ENCODE assay signal across 1 cellular context in the genomic region with DNA sequence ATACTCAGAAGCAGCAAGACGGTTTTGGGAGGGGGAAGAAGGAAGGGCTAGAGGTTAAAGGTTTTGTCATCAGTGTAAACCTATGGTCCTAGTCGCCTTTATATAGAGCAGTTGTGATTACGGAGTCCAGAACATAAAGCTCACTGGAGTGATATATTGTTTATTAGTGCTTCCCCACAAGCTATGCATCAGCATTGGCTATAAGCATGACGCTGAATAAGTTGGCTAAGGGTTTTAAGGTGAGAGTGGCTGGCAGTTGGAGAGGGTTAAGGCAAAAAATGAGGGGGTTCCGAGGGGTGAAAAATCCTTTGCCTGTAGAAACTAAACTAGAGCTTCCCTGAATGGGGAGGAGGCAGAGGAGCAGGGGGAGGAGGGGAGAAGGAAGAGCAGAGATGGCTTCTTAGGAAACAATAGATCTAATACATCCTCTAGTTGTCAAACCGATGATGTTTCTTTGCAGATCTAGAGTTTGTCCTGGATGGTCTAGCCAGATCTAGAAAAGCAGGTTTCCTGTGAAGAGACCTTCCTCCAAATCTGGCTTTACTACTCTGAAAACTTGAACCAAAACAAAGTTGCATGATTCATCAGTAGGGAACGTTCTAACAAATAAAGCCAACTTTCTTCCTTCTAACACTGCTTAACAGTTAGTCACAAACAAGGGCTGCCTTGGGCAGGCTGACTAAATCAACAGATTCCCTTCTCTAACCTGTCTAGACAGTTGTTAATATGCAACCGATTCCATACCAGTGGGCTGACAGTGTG.
TF ChIP-seq lines count a peak whose summit lies in the region.

No MANE protein-coding gene starts in this region.

TF ChIP-seq in A549, 52 proteins besides CTCF, POLR2A, EP300 and RAD21 (continued from another document):
- no peak for TF ChIP-seq FOXS1 (CRISPR knock-in tag; IDR thresholded peaks at IDR 0.05)
- no peak for TF ChIP-seq CBX8 (IDR thresholded peaks at IDR 0.05)
- TF ChIP-seq MAFK (IDR thresholded peaks at IDR 0.05; ENCODE audit: partially characterized antibody): no peak
- peak; percentile 84 for TF ChIP-seq JUNB (IDR thresholded peaks at IDR 0.05)
- no peak for TF ChIP-seq ZFP36 (IDR thresholded peaks at IDR 0.05; ENCODE audit: borderline replicate concordance, partially characterized antibody)
- TF ChIP-seq, protein P1, sequence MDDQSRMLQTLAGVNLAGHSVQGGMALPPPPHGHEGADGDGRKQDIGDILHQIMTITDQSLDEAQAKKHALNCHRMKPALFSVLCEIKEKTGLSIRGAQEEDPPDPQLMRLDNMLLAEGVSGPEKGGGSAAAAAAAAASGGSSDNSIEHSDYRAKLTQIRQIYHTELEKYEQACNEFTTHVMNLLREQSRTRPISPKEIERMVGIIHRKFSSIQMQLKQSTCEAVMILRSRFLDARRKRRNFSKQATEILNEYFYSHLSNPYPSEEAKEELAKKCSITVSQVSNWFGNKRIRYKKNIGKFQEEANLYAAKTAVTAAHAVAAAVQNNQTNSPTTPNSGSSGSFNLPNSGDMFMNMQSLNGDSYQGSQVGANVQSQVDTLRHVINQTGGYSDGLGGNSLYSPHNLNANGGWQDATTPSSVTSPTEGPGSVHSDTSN (IDR thresholded peaks at IDR 0.05): no peak
- no peak for TF ChIP-seq CBX2 (IDR thresholded peaks at IDR 0.05; ENCODE audit: borderline replicate concordance, low read depth)
- peak; percentile 88; the same call in 1 of the 2 replicates for TF ChIP-seq GATA3 (IDR thresholded peaks at IDR 0.05; ENCODE audit: borderline replicate concordance)
- TF ChIP-seq ZNF302 (CRISPR knock-in tag; IDR thresholded peaks at IDR 0.05): no peak
- TF ChIP-seq, protein P2, sequence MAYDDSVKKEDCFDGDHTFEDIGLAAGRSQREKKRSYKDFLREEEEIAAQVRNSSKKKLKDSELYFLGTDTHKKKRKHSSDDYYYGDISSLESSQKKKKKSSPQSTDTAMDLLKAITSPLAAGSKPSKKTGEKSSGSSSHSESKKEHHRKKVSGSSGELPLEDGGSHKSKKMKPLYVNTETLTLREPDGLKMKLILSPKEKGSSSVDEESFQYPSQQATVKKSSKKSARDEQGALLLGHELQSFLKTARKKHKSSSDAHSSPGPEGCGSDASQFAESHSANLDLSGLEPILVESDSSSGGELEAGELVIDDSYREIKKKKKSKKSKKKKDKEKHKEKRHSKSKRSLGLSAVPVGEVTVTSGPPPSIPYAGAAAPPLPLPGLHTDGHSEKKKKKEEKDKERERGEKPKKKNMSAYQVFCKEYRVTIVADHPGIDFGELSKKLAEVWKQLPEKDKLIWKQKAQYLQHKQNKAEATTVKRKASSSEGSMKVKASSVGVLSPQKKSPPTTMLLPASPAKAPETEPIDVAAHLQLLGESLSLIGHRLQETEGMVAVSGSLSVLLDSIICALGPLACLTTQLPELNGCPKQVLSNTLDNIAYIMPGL (CRISPR knock-in tag; IDR thresholded peaks at IDR 0.05; ENCODE audit: borderline replicate concordance): no peak
- TF ChIP-seq, protein P3, sequence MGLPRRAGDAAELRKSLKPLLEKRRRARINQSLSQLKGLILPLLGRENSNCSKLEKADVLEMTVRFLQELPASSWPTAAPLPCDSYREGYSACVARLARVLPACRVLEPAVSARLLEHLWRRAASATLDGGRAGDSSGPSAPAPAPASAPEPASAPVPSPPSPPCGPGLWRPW (IDR thresholded peaks at IDR 0.05): no peak
- no peak for TF ChIP-seq PHF8 (IDR thresholded peaks at IDR 0.05; ENCODE audit: borderline replicate concordance, low read depth)
- TF ChIP-seq JUN (IDR thresholded peaks at IDR 0.05): peak; percentile 35 to 69; a peak in 2 of 5 replicates
- no peak for TF ChIP-seq RARB (CRISPR knock-in tag; IDR thresholded peaks at IDR 0.05)
- no peak for TF ChIP-seq EHMT2 (IDR thresholded peaks at IDR 0.05; ENCODE audit: low read depth)
- no peak for TF ChIP-seq CHD2 (IDR thresholded peaks at IDR 0.05; ENCODE audit: low read length, partially characterized antibody)
- TF ChIP-seq, protein P4, sequence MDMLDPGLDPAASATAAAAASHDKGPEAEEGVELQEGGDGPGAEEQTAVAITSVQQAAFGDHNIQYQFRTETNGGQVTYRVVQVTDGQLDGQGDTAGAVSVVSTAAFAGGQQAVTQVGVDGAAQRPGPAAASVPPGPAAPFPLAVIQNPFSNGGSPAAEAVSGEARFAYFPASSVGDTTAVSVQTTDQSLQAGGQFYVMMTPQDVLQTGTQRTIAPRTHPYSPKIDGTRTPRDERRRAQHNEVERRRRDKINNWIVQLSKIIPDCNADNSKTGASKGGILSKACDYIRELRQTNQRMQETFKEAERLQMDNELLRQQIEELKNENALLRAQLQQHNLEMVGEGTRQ (IDR thresholded peaks at IDR 0.05): no peak
- peak; percentile 50 for TF ChIP-seq FOSL2 (IDR thresholded peaks at IDR 0.05)
- peak; percentile 93 for TF ChIP-seq FOSL2 (CRISPR knock-in tag; IDR thresholded peaks at IDR 0.05)
- TF ChIP-seq SREBF2 (IDR thresholded peaks at IDR 0.05): no peak
- no peak for TF ChIP-seq KDM5A (IDR thresholded peaks at IDR 0.05)
- TF ChIP-seq NPAS2 (CRISPR knock-in tag; IDR thresholded peaks at IDR 0.05; ENCODE audit: borderline replicate concordance): no peak
- no peak for TF ChIP-seq RCOR1 (IDR thresholded peaks at IDR 0.05; ENCODE audit: low read depth, low read length)
- TF ChIP-seq NR3C1 (IDR thresholded peaks at IDR 0.05): no peak
- TF ChIP-seq, protein P5, sequence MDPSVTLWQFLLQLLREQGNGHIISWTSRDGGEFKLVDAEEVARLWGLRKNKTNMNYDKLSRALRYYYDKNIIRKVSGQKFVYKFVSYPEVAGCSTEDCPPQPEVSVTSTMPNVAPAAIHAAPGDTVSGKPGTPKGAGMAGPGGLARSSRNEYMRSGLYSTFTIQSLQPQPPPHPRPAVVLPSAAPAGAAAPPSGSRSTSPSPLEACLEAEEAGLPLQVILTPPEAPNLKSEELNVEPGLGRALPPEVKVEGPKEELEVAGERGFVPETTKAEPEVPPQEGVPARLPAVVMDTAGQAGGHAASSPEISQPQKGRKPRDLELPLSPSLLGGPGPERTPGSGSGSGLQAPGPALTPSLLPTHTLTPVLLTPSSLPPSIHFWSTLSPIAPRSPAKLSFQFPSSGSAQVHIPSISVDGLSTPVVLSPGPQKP (IDR thresholded peaks at IDR 0.05; ENCODE audit: low read depth, low read length): no peak
- TF ChIP-seq MAZ (IDR thresholded peaks at IDR 0.05; ENCODE audit: borderline replicate concordance, low read depth, low read length): no peak
- no peak for TF ChIP-seq ZSCAN20 (CRISPR knock-in tag; IDR thresholded peaks at IDR 0.05)
- TF ChIP-seq MYC (IDR thresholded peaks at IDR 0.05; ENCODE audit: borderline replicate concordance, low read length): no peak
- no peak for TF ChIP-seq KDM1A (IDR thresholded peaks at IDR 0.05; ENCODE audit: low read depth)
- TF ChIP-seq, protein P6, sequence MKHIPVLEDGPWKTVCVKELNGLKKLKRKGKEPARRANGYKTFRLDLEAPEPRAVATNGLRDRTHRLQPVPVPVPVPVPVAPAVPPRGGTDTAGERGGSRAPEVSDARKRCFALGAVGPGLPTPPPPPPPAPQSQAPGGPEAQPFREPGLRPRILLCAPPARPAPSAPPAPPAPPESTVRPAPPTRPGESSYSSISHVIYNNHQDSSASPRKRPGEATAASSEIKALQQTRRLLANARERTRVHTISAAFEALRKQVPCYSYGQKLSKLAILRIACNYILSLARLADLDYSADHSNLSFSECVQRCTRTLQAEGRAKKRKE (CRISPR knock-in tag; IDR thresholded peaks at IDR 0.05; ENCODE audit: low read depth): no peak
- no peak for TF ChIP-seq SMC3 (IDR thresholded peaks at IDR 0.05)
- TF ChIP-seq TP53 (CRISPR knock-in tag; IDR thresholded peaks at IDR 0.05): no peak
- no peak for TF ChIP-seq ZC3H11A (IDR thresholded peaks at IDR 0.05)
- no peak for TF ChIP-seq RNF2 (IDR thresholded peaks at IDR 0.05; ENCODE audit: borderline replicate concordance, low read depth)
- peak in 1 of 2 experiments; percentile 46; a peak in 1 of 4 replicates for TF ChIP-seq CEBPB (IDR thresholded peaks at IDR 0.05)
- no peak for TF ChIP-seq HOXB13 (CRISPR knock-in tag; IDR thresholded peaks at IDR 0.05; ENCODE audit: low read depth)
- no peak for TF ChIP-seq RFX5 (IDR thresholded peaks at IDR 0.05)
- TF ChIP-seq FOSB (CRISPR knock-in tag; IDR thresholded peaks at IDR 0.05): 0 out of 2 replicates have a peak, but pooled peaks have one; percentile 7
- no peak for TF ChIP-seq HEYL (CRISPR knock-in tag; IDR thresholded peaks at IDR 0.05)
- no peak for TF ChIP-seq HOXB5 (CRISPR knock-in tag; IDR thresholded peaks at IDR 0.05)
- no peak for TF ChIP-seq HDAC2 (IDR thresholded peaks at IDR 0.05)
- TF ChIP-seq, protein P7, sequence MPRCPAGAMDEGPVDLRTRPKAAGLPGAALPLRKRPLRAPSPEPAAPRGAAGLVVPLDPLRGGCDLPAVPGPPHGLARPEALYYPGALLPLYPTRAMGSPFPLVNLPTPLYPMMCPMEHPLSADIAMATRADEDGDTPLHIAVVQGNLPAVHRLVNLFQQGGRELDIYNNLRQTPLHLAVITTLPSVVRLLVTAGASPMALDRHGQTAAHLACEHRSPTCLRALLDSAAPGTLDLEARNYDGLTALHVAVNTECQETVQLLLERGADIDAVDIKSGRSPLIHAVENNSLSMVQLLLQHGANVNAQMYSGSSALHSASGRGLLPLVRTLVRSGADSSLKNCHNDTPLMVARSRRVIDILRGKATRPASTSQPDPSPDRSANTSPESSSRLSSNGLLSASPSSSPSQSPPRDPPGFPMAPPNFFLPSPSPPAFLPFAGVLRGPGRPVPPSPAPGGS (IDR thresholded peaks at IDR 0.05): 0 out of 3 replicates have a peak, but pooled peaks have one; percentile 54
- no peak for TF ChIP-seq EHF (CRISPR knock-in tag; IDR thresholded peaks at IDR 0.05)
- TF ChIP-seq, protein P8, sequence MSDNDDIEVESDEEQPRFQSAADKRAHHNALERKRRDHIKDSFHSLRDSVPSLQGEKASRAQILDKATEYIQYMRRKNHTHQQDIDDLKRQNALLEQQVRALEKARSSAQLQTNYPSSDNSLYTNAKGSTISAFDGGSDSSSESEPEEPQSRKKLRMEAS (IDR thresholded peaks at IDR 0.05): peak; percentile 67
